ENCODE assay signal across 29 cellular contexts in the genomic region with DNA sequence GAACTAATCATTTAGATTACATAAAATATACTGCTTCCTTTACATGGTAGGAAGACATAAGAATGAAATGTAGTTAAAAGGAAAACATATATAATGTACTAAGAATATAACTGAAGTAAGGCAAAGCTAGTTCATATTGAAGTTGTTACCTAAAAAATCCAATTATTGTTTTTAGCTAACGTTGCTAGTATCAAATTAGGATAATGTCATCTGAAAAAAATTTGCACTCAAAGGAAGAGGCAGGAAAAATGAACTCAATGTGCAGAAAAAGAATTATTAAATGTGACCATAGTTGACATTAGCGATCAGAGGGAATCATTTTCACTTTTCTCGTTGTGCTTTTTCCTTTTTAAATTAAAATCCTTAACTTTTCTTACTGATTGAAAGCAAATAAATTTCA.
"Had no signal": no experiment of that assay in that cellular context is flagged by ENCODE, and none has a peak within 500 bp of the region (broad histone marks: within the 10 kb centered on the region; RNA-seq: fewer than 3 reads in every experiment).

No MANE protein-coding gene starts in this region.

- H3K9ac ChIP-seq: neural progenitor cell, parathyroid adenoma had no signal

- H3K36me3 Mint-ChIP-seq: immature natural killer cell, naive B cell, natural killer cell, neural progenitor cell had no signal

- DNase-seq: hypothalamus; immature natural killer cell; kidney; left colon; left lung; lower lobe of right lung; mammary epithelial cell; mesenchymal stem cell; naive B cell; natural killer cell; nephron progenitor cell; occipital lobe; right lobe of liver; spleen; stimulated activated CD4-positive, alpha-beta T cell treated with anti-CD3 and anti-CD28 coated beads, Interleukin-4, amount 100 ng/mL, for 24 hours; stimulated activated naive CD4-positive, alpha-beta T cell; tibial artery; trophoblast cell; upper lobe of right lung had no signal

- H3K27me3 ChIP-seq: right atrium auricular region, right lobe of liver, suprapubic skin, tibial artery had no signal

- H3K9me3 Mint-ChIP-seq: immature natural killer cell; naive B cell; natural killer cell; neural progenitor cell; stimulated activated effector memory CD8-positive, alpha-beta T cell treated with anti-CD3 and anti-CD28 coated beads, Interleukin-12 subunit alpha, Interleukin-12 subunit beta, amount 100 ng/mL, for 72 hours; stimulated activated naive CD8-positive, alpha-beta T cell treated with anti-CD3 and anti-CD28 coated beads, Interleukin-15, Interleukin-2, amounts not matched to agents 100 ng/mL and 50 ng/mL, for 24 hours had no signal

- H3K4me3 ChIP-seq: left lung, right atrium auricular region, right lobe of liver, skin epidermis, suprapubic skin, tibial artery, upper lobe of right lung had no signal

- H3K27ac ChIP-seq: left lung, lower lobe of right lung, neural progenitor cell, neutrophil, parathyroid adenoma, right atrium auricular region, right lobe of liver, skin epidermis, spleen, suprapubic skin, thoracic aorta, tibial artery, upper lobe of right lung had no signal

- FAIRE-seq: kidney, urothelium cell line had no signal

- H3K27ac Mint-ChIP-seq: immature natural killer cell; naive B cell; nephron progenitor cell; neural progenitor cell; stimulated activated effector memory CD8-positive, alpha-beta T cell treated with anti-CD3 and anti-CD28 coated beads, Interleukin-12 subunit alpha, Interleukin-12 subunit beta, amount 100 ng/mL, for 72 hours; stimulated activated naive CD8-positive, alpha-beta T cell treated with anti-CD3 and anti-CD28 coated beads, Interleukin-15, Interleukin-2, amounts not matched to agents 100 ng/mL and 50 ng/mL, for 24 hours had no signal

- H3K9me3 ChIP-seq: left lung, lower lobe of right lung, neutrophil, right atrium auricular region, right lobe of liver, spleen, suprapubic skin, thoracic aorta, tibial artery, upper lobe of right lung had no signal

- H3K36me3 ChIP-seq: left lung, lower lobe of right lung, neural progenitor cell, neutrophil, right atrium auricular region, right lobe of liver, spleen, suprapubic skin, thoracic aorta, upper lobe of right lung had no signal
